8 cellular contexts compared by ENCODE assay signal in the genomic region with DNA sequence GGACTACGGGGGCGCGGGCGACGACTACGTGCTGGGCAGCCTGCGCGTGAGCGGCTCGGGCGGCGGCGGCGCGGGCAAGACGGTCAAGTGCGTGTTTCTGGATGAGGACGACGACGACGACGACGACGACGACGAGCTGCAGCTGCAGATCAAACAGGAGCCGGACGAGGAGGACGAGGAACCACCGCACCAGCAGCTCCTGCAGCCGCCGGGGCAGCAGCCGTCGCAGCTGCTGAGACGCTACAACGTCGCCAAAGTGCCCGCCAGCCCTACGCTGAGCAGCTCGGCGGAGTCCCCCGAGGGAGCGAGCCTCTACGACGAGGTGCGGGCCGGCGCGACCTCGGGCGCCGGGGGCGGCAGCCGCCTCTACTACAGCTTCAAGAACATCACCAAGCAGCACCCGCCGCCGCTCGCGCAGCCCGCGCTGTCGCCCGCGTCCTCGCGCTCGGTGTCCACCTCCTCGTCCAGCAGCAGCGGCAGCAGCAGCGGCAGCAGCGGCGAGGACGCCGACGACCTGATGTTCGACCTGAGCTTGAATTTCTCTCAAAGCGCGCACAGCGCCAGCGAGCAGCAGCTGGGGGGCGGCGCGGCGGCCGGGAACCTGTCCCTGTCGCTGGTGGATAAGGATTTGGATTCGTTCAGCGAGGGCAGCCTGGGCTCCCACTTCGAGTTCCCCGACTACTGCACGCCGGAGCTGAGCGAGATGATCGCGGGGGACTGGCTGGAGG. TPM values are rescaled to one million over a fixed set of nuclear protein-coding genes. Genes with fewer than 3 reads are reported as not detected.
DNase-seq lines count a peak whose midpoint lies in the region; ATAC-seq and TF ChIP-seq lines count a peak whose summit lies in the region.

No MANE protein-coding gene starts in this region.

- H3K4me2 ChIP-seq in mesenchymal stem cell (ENCODE audit: low read length, poor library complexity, severe bottlenecking): peak overlapping the region; percentile 100

- H3K27ac ChIP-seq in AG04450 (ENCODE audit: low read depth, low read length): peak overlapping the region; percentile 31
- H3K27ac ChIP-seq in mesenchymal stem cell (ENCODE audit: low read length, poor library complexity, severe bottlenecking): no peak overlapping the region

- H4K91ac ChIP-seq in mesenchymal stem cell (ENCODE audit: low read length): no peak overlapping the region

- H3K4me1 ChIP-seq in mesenchymal stem cell (ENCODE audit: control insufficient read depth, insufficient read depth, low read depth, low read length): peaks cover 16% of the 10 kb centered on the region

- H3K9ac ChIP-seq in mesenchymal stem cell (ENCODE audit: low read length): no peak overlapping the region

- peak overlapping the region in 1 of 2 experiments; percentile 99 for H3K23ac ChIP-seq in mesenchymal stem cell (ENCODE audit: low read length in 2 of 2)

- H2BK120ac ChIP-seq in mesenchymal stem cell (ENCODE audit: low read depth, low read length): no peak overlapping the region

- peak overlapping the region; percentile 72 for H2AFZ ChIP-seq in mesenchymal stem cell (ENCODE audit: low read depth, low read length)

- peak overlapping the region; percentile 78 for H3K4me3 ChIP-seq in AG04450 (ENCODE audit: low read depth, low read length)
- H3K4me3 ChIP-seq in mesenchymal stem cell (ENCODE audit: insufficient read depth in 1 of 2, low read depth in 1 of 2, low read length in 2 of 2): peak overlapping the region; percentile 37 to 71

- H3K14ac ChIP-seq in mesenchymal stem cell (ENCODE audit: low read length in 2 of 2): peak overlapping the region in 1 of 2 experiments; percentile 82

- H3K9me3 ChIP-seq in AG04450 (ENCODE audit: control insufficient read depth, insufficient read depth, low read length) (no peaks in the 10 kb centered on the region; the same call in 1 of the 2 replicates), mesenchymal stem cell (ENCODE audit: control insufficient read depth, low read length) (no peaks in the 10 kb centered on the region)

- no peak overlapping the region for H2BK5ac ChIP-seq in mesenchymal stem cell (ENCODE audit: low read depth, low read length, poor library complexity, severe bottlenecking)

- H2BK15ac ChIP-seq in mesenchymal stem cell (ENCODE audit: low read depth, poor library complexity, severe bottlenecking): peak overlapping the region; percentile 63

- no peaks in the 10 kb centered on the region for H3K9me3 Mint-ChIP-seq in activated naive CD8-positive, alpha-beta T cell treated with anti-CD3 and anti-CD28 coated beads for 36 hours
- H3K9me3 Mint-ChIP-seq in effector memory CD8-positive, alpha-beta T cell: peaks cover 5 to 10% of the 10 kb centered on the region in 2 donors

- H3K27me3 ChIP-seq in AG04450 (ENCODE audit: control insufficient read depth, insufficient read depth, low read length): no peaks in the 10 kb centered on the region
- peaks cover 0 to 58% of the 10 kb centered on the region in 2 experiments for H3K27me3 ChIP-seq in mesenchymal stem cell (ENCODE audit: control insufficient read depth in 1 of 2, insufficient read depth in 1 of 2, low read length in 2 of 2)

- H3K4me3 Mint-ChIP-seq in activated naive CD8-positive, alpha-beta T cell treated with anti-CD3 and anti-CD28 coated beads for 36 hours: no peak overlapping the region
- H3K4me3 Mint-ChIP-seq in effector memory CD8-positive, alpha-beta T cell: no peak overlapping the region

- H3K36me3 ChIP-seq in mesenchymal stem cell (ENCODE audit: control insufficient read depth in 1 of 2, insufficient read depth in 2 of 2, low read depth in 1 of 2, low read length in 2 of 2): no peaks in the 10 kb centered on the region

- peaks cover 4% of the 10 kb centered on the region for H3K79me1 ChIP-seq in mesenchymal stem cell (replicated peaks; ENCODE audit: low read length, poor library complexity, severe bottlenecking)

- H3K36me3 Mint-ChIP-seq in activated naive CD8-positive, alpha-beta T cell treated with anti-CD3 and anti-CD28 coated beads for 36 hours: peaks cover 1% of the 10 kb centered on the region
- no peaks in the 10 kb centered on the region for H3K36me3 Mint-ChIP-seq in effector memory CD8-positive, alpha-beta T cell (ENCODE audit: insufficient read depth)

- H2BK12ac ChIP-seq in mesenchymal stem cell (ENCODE audit: low read length in 2 of 2): peak overlapping the region; percentile 37 to 42

- CTCF ChIA-PET in AG04450 (lab: Charles Lee): interaction anchor here (0.6 to 2.5 kb wide), 4 partner anchors 11 to 222 kb away, joined by 3 to 14 read pairs (median 6); no protein-coding TSS in a partner anchor

- peaks cover 3% of the 10 kb centered on the region for H3K4me1 Mint-ChIP-seq in activated naive CD8-positive, alpha-beta T cell treated with anti-CD3 and anti-CD28 coated beads for 36 hours
- peaks cover 0 to 3% of the 10 kb centered on the region in 2 donors for H3K4me1 Mint-ChIP-seq in effector memory CD8-positive, alpha-beta T cell (ENCODE audit: low read depth in 2 of 2)

- peak overlapping the region in 1 of 2 experiments; percentile 24 for H3K4ac ChIP-seq in mesenchymal stem cell (ENCODE audit: low read depth in 1 of 2, low read length in 2 of 2)

- H4K8ac ChIP-seq in mesenchymal stem cell (ENCODE audit: low read length): peak overlapping the region; percentile 4

- no peak for TF ChIP-seq CTCF in AG04450 (IDR thresholded peaks at IDR 0.05; ENCODE audit: low read depth, low read length)
- TF ChIP-seq CTCF in GM20000 (IDR thresholded peaks at IDR 0.05; ENCODE audit: extremely low read depth, missing control alignments): no peak

- H2AK5ac ChIP-seq in mesenchymal stem cell (ENCODE audit: low read length, severe bottlenecking): no peak overlapping the region

- WGBS in mesenchymal stem cell: under 1% methylated on average over 73 of the region's 95 CpGs

- ATAC-seq in HG03460 (IDR thresholded peaks at IDR 0.05; ENCODE audit: unreplicated experiment): no peak
- ATAC-seq in HG03521 (IDR thresholded peaks at IDR 0.05; ENCODE audit: unreplicated experiment): no peak
- no peak for ATAC-seq in GM18519 (IDR thresholded peaks at IDR 0.05; ENCODE audit: low FRiP score, unreplicated experiment)
- no peak for ATAC-seq in effector memory CD8-positive, alpha-beta T cell (replicated peaks)

- POLR2A ChIA-PET in AG04450 (lab: Yijun Ruan, JAX): interaction anchor here (0.5 to 2.7 kb wide), 4 partner anchors 23 to 221 kb away, joined by 3 to 9 read pairs (median 6); no protein-coding TSS in a partner anchor

- peak overlapping the region; percentile 2 for H3K27ac Mint-ChIP-seq in activated naive CD8-positive, alpha-beta T cell treated with anti-CD3 and anti-CD28 coated beads for 36 hours
- no peak overlapping the region for H3K27ac Mint-ChIP-seq in effector memory CD8-positive, alpha-beta T cell

- H3K18ac ChIP-seq in mesenchymal stem cell (ENCODE audit: low read depth in 1 of 2, low read length in 2 of 2): peak overlapping the region; percentile 71 to 85

- DNase-seq in AG04450 (ENCODE audit: low read depth, low spot score) (no peak), GM20000 (ENCODE audit: low spot score) (peak; percentile 46), mesenchymal stem cell (peak; percentile 52)
- no peak for DNase-seq in activated naive CD8-positive, alpha-beta T cell treated with anti-CD3 and anti-CD28 coated beads for 36 hours
- no peak for DNase-seq in effector memory CD8-positive, alpha-beta T cell

- H3K27me3 Mint-ChIP-seq in activated naive CD8-positive, alpha-beta T cell treated with anti-CD3 and anti-CD28 coated beads for 36 hours: peaks cover 84% of the 10 kb centered on the region
- H3K27me3 Mint-ChIP-seq in effector memory CD8-positive, alpha-beta T cell: peaks cover 40 to 54% of the 10 kb centered on the region in 2 donors

RNA-seq across cellular contexts. Expression of gene SOX11, which starts 1.3 kb away (rescaled TPM):
- 2.3 and 2.8 TPM in 2 replicates for polyA plus RNA-seq in AG04450 (2011; rRNA removed)
- polyA minus RNA-seq in AG04450 (2011; rRNA and poly(A)+ RNA removed): 4.7 and 6.9 TPM in 2 replicates
- total RNA-seq in activated naive CD8-positive, alpha-beta T cell treated with anti-CD3 and anti-CD28 coated beads for 36 hours: not detected
- polyA plus RNA-seq in mesenchymal stem cell (2013, experiment 1 of 2): 4.6 TPM
- polyA plus RNA-seq in mesenchymal stem cell (2013, experiment 2 of 2): 4.4 TPM

Comparison
In these comparisons a context has a peak if more than half of its experiments do, and no peak if none do; other contexts are left out.
1. DNase-seq: peak in GM20000 (single experiment) and mesenchymal stem cell (single experiment); none in AG04450 (single experiment), activated naive CD8-positive, alpha-beta T cell treated with anti-CD3 and anti-CD28 coated beads for 36 hours (single experiment) and effector memory CD8-positive, alpha-beta T cell (0 of 3).